In the genomic region with DNA sequence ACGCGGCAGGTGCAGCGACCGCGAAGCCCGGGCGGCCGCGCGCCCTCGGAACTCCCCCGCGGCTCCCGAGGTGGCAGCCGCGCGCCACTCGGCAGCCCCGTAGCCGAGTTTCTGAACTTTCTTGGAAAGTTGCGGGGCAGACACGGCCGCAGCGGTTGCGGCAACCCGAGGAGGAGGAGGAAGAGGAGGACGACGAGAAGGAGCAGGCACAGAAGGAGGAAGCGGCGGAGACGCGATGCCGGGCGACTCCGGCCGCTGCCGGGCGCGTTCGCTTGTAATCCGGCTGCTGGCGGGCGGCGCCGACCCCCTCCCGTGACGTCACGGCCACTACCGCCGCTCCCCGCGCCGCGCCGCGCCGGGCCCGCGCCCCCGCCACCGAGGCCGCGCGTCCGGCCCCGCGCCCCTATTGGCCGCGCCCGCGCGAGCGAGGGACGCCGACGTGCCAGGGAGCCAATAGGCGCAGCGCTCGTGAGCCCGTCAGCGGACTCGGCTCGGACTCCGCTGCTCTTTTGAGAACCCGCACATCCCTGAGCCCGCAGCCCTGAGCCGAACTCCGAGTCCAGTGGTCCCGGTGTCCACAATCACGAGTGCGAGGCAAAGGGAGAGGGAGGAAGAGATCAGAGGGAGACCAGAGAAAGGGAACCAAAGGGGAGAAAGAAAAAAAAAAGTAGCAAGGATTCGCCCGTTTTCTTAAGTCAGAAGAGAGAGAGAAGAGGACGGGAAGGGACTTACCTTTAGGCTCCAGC, we compare ENCODE assay signal across 1 cellular context.
TF ChIP-seq lines count a peak whose summit lies in the region.

No MANE protein-coding gene starts in this region.

TF ChIP-seq in IMR-90, 13 proteins besides CTCF, POLR2A, EP300 and RAD21:
- no peak for TF ChIP-seq FOS (IDR thresholded peaks at IDR 0.05; ENCODE audit: low read depth, low read length)
- TF ChIP-seq MAFK (IDR thresholded peaks at IDR 0.05; ENCODE audit: low read depth, low read length), result no peak
- TF ChIP-seq RCOR1 (IDR thresholded peaks at IDR 0.05; ENCODE audit: insufficient replicate concordance, low read length), result no peak
- TF ChIP-seq, protein P1, sequence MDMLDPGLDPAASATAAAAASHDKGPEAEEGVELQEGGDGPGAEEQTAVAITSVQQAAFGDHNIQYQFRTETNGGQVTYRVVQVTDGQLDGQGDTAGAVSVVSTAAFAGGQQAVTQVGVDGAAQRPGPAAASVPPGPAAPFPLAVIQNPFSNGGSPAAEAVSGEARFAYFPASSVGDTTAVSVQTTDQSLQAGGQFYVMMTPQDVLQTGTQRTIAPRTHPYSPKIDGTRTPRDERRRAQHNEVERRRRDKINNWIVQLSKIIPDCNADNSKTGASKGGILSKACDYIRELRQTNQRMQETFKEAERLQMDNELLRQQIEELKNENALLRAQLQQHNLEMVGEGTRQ (IDR thresholded peaks at IDR 0.05; ENCODE audit: low read depth, low read length), result no peak
- no peak for TF ChIP-seq SMC3 (IDR thresholded peaks at IDR 0.05; ENCODE audit: low read depth, low read length)
- no peak for TF ChIP-seq NFE2L2 (IDR thresholded peaks at IDR 0.05; ENCODE audit: low read depth, low read length)
- no peak for TF ChIP-seq BHLHE40 (IDR thresholded peaks at IDR 0.05; ENCODE audit: low read depth, low read length)
- no peak for TF ChIP-seq CEBPB (IDR thresholded peaks at IDR 0.05; ENCODE audit: low read depth, low read length)
- no peak for TF ChIP-seq MAZ (IDR thresholded peaks at IDR 0.05; ENCODE audit: borderline replicate concordance, low read depth, low read length)
- no peak for TF ChIP-seq CHD1 (IDR thresholded peaks at IDR 0.05; ENCODE audit: low read depth, low read length)
- no peak for TF ChIP-seq MXI1 (IDR thresholded peaks at IDR 0.05; ENCODE audit: borderline replicate concordance, low read depth, low read length)
- TF ChIP-seq, protein P2, sequence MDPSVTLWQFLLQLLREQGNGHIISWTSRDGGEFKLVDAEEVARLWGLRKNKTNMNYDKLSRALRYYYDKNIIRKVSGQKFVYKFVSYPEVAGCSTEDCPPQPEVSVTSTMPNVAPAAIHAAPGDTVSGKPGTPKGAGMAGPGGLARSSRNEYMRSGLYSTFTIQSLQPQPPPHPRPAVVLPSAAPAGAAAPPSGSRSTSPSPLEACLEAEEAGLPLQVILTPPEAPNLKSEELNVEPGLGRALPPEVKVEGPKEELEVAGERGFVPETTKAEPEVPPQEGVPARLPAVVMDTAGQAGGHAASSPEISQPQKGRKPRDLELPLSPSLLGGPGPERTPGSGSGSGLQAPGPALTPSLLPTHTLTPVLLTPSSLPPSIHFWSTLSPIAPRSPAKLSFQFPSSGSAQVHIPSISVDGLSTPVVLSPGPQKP (IDR thresholded peaks at IDR 0.05; ENCODE audit: borderline replicate concordance, low read depth, low read length), result no peak
- TF ChIP-seq RFX5 (IDR thresholded peaks at IDR 0.05; ENCODE audit: low read depth, low read length), result no peak
TF ChIP-seq in IMR-90: peak in this region for 0.
